ENCODE assay signal across 7 cellular contexts in the genomic region with DNA sequence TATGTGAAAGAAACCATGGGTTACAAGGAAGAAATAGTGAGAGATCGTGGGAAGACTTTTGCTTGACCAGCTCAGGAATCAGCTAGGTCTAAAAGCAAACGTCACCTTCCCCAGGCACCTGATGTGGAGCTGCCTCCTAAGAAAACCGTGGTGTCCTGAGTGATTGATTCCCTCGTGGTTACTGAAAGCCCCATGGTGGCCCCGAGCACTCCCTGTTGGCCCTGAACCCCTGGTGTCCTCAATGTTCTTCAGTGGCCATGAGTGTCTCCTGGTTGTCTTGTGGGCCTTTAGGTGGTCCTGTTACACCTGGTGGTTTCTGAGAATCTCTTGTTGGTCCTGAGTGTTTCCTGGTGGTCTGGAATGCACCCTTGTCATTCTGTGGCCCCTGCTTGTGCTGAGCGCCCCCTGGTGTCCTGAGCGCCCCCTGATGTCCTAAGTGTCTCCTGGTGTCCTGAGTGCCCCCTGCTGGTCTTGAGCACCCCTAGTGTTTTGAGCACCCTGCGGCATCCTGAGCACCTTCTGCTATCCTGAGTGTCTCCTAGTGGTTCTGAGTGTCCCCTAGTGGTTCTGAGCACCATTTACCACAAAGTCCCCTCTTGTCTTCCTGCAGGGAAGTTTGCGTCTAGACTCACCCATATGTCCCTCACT.
DNase-seq lines count a peak whose midpoint lies in the region; ATAC-seq, FAIRE-seq and TF ChIP-seq lines count a peak whose summit lies in the region.

No MANE protein-coding gene starts in this region.

- ATAC-seq in esophagus mucosa (peak; percentile 67), HG03039 (IDR thresholded peaks at IDR 0.05; ENCODE audit: unreplicated experiment) (no peak)

- peak; percentile 80 for FAIRE-seq in GM18507 (lab: Jason Lieb, UNC)

- no peaks in the 10 kb centered on the region for H3K4me1 ChIP-seq in ovary (ENCODE audit: insufficient read depth)

- no peak for DNase-seq in GM18507 (ENCODE audit: extremely low spot score, insufficient read length, low read depth)
- peak; percentile 32 for DNase-seq in LoVo (ENCODE audit: low spot score)
- peak; percentile 79 to 85 for DNase-seq in activated CD4-positive, alpha-beta T cell treated with anti-CD3 and anti-CD28 coated beads for 4 hours
- DNase-seq in stimulated activated CD4-positive, alpha-beta T cell treated with anti-CD3 and anti-CD28 coated beads, TNF-alpha, amount 100 ng/mL, for 4 hours (ENCODE audit: low read depth in 3 of 3), result peak; percentile 65 to 79 (median 72)
- DNase-seq in ovary, result no peak

- no peaks in the 10 kb centered on the region for H3K27me3 ChIP-seq in ovary

- WGBS in ovary, 3 donors, result 52 to 61% (median 52%) methylated on average over 9 of the region's 9 CpGs

- TF ChIP-seq POLR2A in ovary (IDR thresholded peaks at IDR 0.05), result no peak

- H3K27ac ChIP-seq in ovary, result no peak overlapping the region

- TF ChIP-seq CTCF in ovary (IDR thresholded peaks at IDR 0.05), result no peak

- TF ChIP-seq EP300 in ovary (IDR thresholded peaks at IDR 0.05), result no peak

- H3K9me3 ChIP-seq in ovary, result no peaks in the 10 kb centered on the region

- H3K4me3 ChIP-seq in ovary, result no peak overlapping the region

- H3K36me3 ChIP-seq in ovary, result no peaks in the 10 kb centered on the region

- intact Hi-C loops in ovary (cut with DNase I), result no loop called here

Comparison
In these comparisons a context has a peak if more than half of its experiments do, and no peak if none do; other contexts are left out.
1. DNase-seq: peak in LoVo (single experiment), activated CD4-positive, alpha-beta T cell treated with anti-CD3 and anti-CD28 coated beads for 4 hours (2 of 2) and stimulated activated CD4-positive, alpha-beta T cell treated with anti-CD3 and anti-CD28 coated beads, TNF-alpha, amount 100 ng/mL, for 4 hours (3 of 3); none in GM18507 (single experiment) and ovary (0 of 5).